ENCODE assay signal across 8 cellular contexts in the genomic region with DNA sequence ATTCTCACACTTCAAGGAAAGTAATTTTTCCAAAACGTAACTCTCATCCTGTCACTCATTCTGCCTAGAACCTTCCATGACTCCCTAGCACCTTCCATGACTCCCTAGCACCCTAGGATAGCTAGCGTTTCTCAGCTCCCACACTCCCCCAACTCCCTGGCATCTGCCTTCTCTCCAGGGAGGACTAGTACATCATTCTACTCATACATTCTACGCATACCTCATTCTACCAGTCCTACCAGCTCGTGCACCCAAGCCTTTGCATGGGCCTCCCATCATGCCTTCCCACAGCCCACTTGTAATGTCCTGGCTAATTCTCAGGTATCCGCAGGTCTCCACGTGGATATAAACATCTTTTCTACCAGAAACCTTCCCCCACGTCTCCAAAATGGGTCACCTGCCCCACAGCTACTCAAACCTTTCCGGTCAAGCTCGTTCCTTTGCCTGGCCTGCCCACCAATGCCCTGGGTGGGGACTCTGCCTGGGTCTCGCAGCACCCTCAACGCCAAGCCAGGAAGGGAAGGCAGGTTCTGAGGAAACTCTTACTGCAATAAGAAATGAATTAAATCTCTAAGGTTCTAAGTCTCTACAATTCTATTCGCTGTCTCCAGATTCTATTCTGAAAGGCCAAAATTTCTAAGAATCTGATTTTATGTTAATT. TPM values are rescaled to one million over a fixed set of nuclear protein-coding genes. Genes with fewer than 3 reads are reported as not detected.
DNase-seq lines count a peak whose midpoint lies in the region; ATAC-seq, FAIRE-seq and TF ChIP-seq lines count a peak whose summit lies in the region.

No MANE protein-coding gene starts in this region.

- no peaks in the 10 kb centered on the region for H3K36me3 ChIP-seq in CD8-positive, alpha-beta T cell (ENCODE audit: insufficient read depth, low read length)
- no peaks in the 10 kb centered on the region for H3K36me3 ChIP-seq in Panc1 (ENCODE audit: control insufficient read depth, insufficient read depth, low read length)
- no peaks in the 10 kb centered on the region for H3K36me3 ChIP-seq in endothelial cell of umbilical vein (ENCODE audit: control insufficient read depth in 2 of 2, extremely low read depth in 1 of 2, insufficient read depth in 2 of 2, low read length in 2 of 2)

- H3K79me2 ChIP-seq in endothelial cell of umbilical vein (ENCODE audit: control insufficient read depth, insufficient read depth, low read length) = peaks cover 24% of the 10 kb centered on the region

- in situ Hi-C loops in Panc1 (cut with HindIII; ENCODE audit: low pct_unique_long_range_greater_than_20kb, low sequenced_read_pairs) = no loop called here

- TF ChIP-seq CTCF in CD8-positive, alpha-beta T cell (IDR thresholded peaks at IDR 0.05) = no peak
- TF ChIP-seq CTCF in Panc1 (IDR thresholded peaks at IDR 0.05) (no peak), endothelial cell of umbilical vein (IDR thresholded peaks at IDR 0.05; ENCODE audit: extremely low read depth in 1 of 2, insufficient read depth in 1 of 2, low read depth in 1 of 2, low read length in 2 of 2) (no peak), osteocyte (IDR thresholded peaks at IDR 0.05) (no peak)

- dilution Hi-C loops in endothelial cell of umbilical vein (cut with MboI; ENCODE audit: extremely low pct_ligation_motif_present, low sequenced_read_pairs) = no loop called here

- no peak overlapping the region for H3K27ac Mint-ChIP-seq in CD8-positive, alpha-beta T cell
- no peak overlapping the region for H3K27ac Mint-ChIP-seq in osteocyte (ENCODE audit: unreplicated experiment)

- H3K9me3 ChIP-seq in CD8-positive, alpha-beta T cell (ENCODE audit: low read length) = no peaks in the 10 kb centered on the region
- no peaks in the 10 kb centered on the region for H3K9me3 ChIP-seq in Panc1 (ENCODE audit: control insufficient read depth, insufficient read depth, low read depth, low read length)
- H3K9me3 ChIP-seq in endothelial cell of umbilical vein (replicated peaks; ENCODE audit: control insufficient read depth, insufficient read depth, low read length) = no peaks in the 10 kb centered on the region

- CTCF ChIA-PET in CD8-positive, alpha-beta T cell (lab: Charles Lee) = interaction anchor here (5.9 kb wide), 1 partner anchor 12 kb away, joined by 30 read pairs; a partner anchor contains a TSS
- CTCF ChIA-PET in Panc1 (lab: Charles Lee) = no interaction called here
- CTCF ChIA-PET in endothelial cell of umbilical vein (lab: Charles Lee) = interaction anchor here (0.8 kb wide), 1 partner anchor 20 kb away, joined by 3 read pairs; no protein-coding TSS in a partner anchor

- peak overlapping the region; percentile 48 for H3K9ac ChIP-seq in endothelial cell of umbilical vein (replicated peaks; ENCODE audit: extremely low read depth, insufficient read depth, low read length)

- no peak for DNase-seq in CD8-positive, alpha-beta T cell
- DNase-seq in Panc1 (ENCODE audit: low read depth, low spot score) (no peak), endothelial cell of umbilical vein (ENCODE audit: low read depth, low spot score) (no peak), osteocyte (ENCODE audit: extremely low spot score, unreplicated experiment) (no peak)
- no peak for DNase-seq in activated CD4-positive, alpha-beta T cell treated with anti-CD3 and anti-CD28 coated beads for 48 hours

- ATAC-seq in CD8-positive, alpha-beta T cell = no peak
- ATAC-seq in Panc1 (no peak), GM18505 (IDR thresholded peaks at IDR 0.05; ENCODE audit: unreplicated experiment) (no peak), GM18870 (IDR thresholded peaks at IDR 0.05; ENCODE audit: unreplicated experiment) (no peak), GM21367 (IDR thresholded peaks at IDR 0.05; ENCODE audit: unreplicated experiment) (no peak)

- no peaks in the 10 kb centered on the region for H3K27me3 Mint-ChIP-seq in CD8-positive, alpha-beta T cell (ENCODE audit: low read depth)
- H3K27me3 Mint-ChIP-seq in osteocyte (ENCODE audit: unreplicated experiment) = no peaks in the 10 kb centered on the region

- H3K9me1 ChIP-seq in endothelial cell of umbilical vein (replicated peaks; ENCODE audit: control insufficient read depth, extremely low read depth, insufficient read depth, low read length) = no peaks in the 10 kb centered on the region

- no peaks in the 10 kb centered on the region for H3K36me3 Mint-ChIP-seq in CD8-positive, alpha-beta T cell
- no peaks in the 10 kb centered on the region for H3K36me3 Mint-ChIP-seq in osteocyte (ENCODE audit: unreplicated experiment)

- peaks cover 36% of the 10 kb centered on the region for H3K4me1 Mint-ChIP-seq in CD8-positive, alpha-beta T cell (ENCODE audit: low read depth)
- H3K4me1 Mint-ChIP-seq in osteocyte (ENCODE audit: unreplicated experiment) = peaks cover 37% of the 10 kb centered on the region

- POLR2A ChIA-PET in CD8-positive, alpha-beta T cell (lab: Charles Lee) = no interaction called here
- POLR2A ChIA-PET in Panc1 (lab: Charles Lee) = interaction anchor here (0.6 kb wide), 1 partner anchor 181 kb away, joined by 3 read pairs; no protein-coding TSS in a partner anchor
- POLR2A ChIA-PET in endothelial cell of umbilical vein (lab: Charles Lee) = no interaction called here

- peaks cover 15% of the 10 kb centered on the region for H3K4me1 ChIP-seq in CD8-positive, alpha-beta T cell (ENCODE audit: insufficient read depth, low read length)
- peaks cover 10% of the 10 kb centered on the region for H3K4me1 ChIP-seq in Panc1 (ENCODE audit: control insufficient read depth, insufficient read depth, low read length)
- H3K4me1 ChIP-seq in endothelial cell of umbilical vein (ENCODE audit: control insufficient read depth, extremely low read depth, insufficient read depth, low read length) = peaks cover 19% of the 10 kb centered on the region

- H3K4me2 ChIP-seq in endothelial cell of umbilical vein (ENCODE audit: insufficient read depth, low read length) = peak overlapping the region; percentile 86

- BruUV-seq in Panc1 (replicated peaks; lab: Mats Ljungman, UMichigan) (TSS peak; percentile 63), endothelial cell of umbilical vein (replicated peaks; lab: Mats Ljungman, UMichigan) (no TSS peak)

- FAIRE-seq in endothelial cell of umbilical vein (lab: Jason Lieb, UNC) = no peak

- H2AFZ ChIP-seq in endothelial cell of umbilical vein (ENCODE audit: low read depth, low read length) = peak overlapping the region; percentile 19

- intact Hi-C loops in CD8-positive, alpha-beta T cell (cut with DNase I, micrococcal nuclease) = loop anchor here (5.0 to 10.0 kb wide), 8 partner anchors 538 to 1639 kb away; a partner anchor contains a TSS
- intact Hi-C loops in Panc1 (cut with micrococcal nuclease; ENCODE audit: unreplicated experiment) = no loop called here
- intact Hi-C loops in endothelial cell of umbilical vein (cut with micrococcal nuclease) = no loop called here

- peak overlapping the region; percentile 77 for H3K4me3 Mint-ChIP-seq in CD8-positive, alpha-beta T cell
- H3K4me3 Mint-ChIP-seq in osteocyte (ENCODE audit: unreplicated experiment) = peak overlapping the region; percentile 73

- H3K9me3 Mint-ChIP-seq in CD8-positive, alpha-beta T cell = peaks cover 8% of the 10 kb centered on the region
- H3K9me3 Mint-ChIP-seq in osteocyte (ENCODE audit: unreplicated experiment) = peaks cover 15% of the 10 kb centered on the region

- H3K27ac ChIP-seq in CD8-positive, alpha-beta T cell (ENCODE audit: low read depth, low read length) = no peak overlapping the region
- H3K27ac ChIP-seq in Panc1 (ENCODE audit: low read length) (peak overlapping the region; percentile 66), endothelial cell of umbilical vein (ENCODE audit: insufficient read depth, low read depth, low read length) (no peak overlapping the region)

- H3K27me3 ChIP-seq in CD8-positive, alpha-beta T cell (ENCODE audit: insufficient read depth, low read length) = no peaks in the 10 kb centered on the region
- H3K27me3 ChIP-seq in Panc1 (ENCODE audit: control insufficient read depth, insufficient read depth, low read length) = no peaks in the 10 kb centered on the region
- peaks cover 3 to 5% of the 10 kb centered on the region in 2 experiments for H3K27me3 ChIP-seq in endothelial cell of umbilical vein (ENCODE audit: control insufficient read depth in 2 of 2, insufficient read depth in 2 of 2, low read length in 2 of 2)

- TF ChIP-seq POLR2A in endothelial cell of umbilical vein (IDR thresholded peaks at IDR 0.05; ENCODE audit: low read depth, low read length) (no peak), GM18505 (IDR thresholded peaks at IDR 0.05; ENCODE audit: borderline replicate concordance, extremely low read depth, insufficient read depth, insufficient read length) (no peak)

- no peaks in the 10 kb centered on the region for H4K20me1 ChIP-seq in endothelial cell of umbilical vein (replicated peaks; ENCODE audit: control insufficient read depth, extremely low read depth, insufficient read depth, low read length)

- peak overlapping the region; percentile 63 for H3K4me3 ChIP-seq in CD8-positive, alpha-beta T cell (ENCODE audit: low read depth, low read length)
- H3K4me3 ChIP-seq in Panc1 (ENCODE audit: low read depth in 2 of 2, low read length in 2 of 2) (peak overlapping the region; percentile 62 to 64), endothelial cell of umbilical vein (replicated peaks in 1 of 3; ENCODE audit: insufficient read depth in 1 of 3, low read depth in 1 of 3, low read length in 3 of 3) (peak overlapping the region; percentile 57 to 90 (median 73))

RNA-seq across cellular contexts. Expression of a gene that starts 0.9 kb away (rescaled TPM):
- 10 to 100 TPM; 10.6 to 12.7 TPM for total RNA-seq in CD8-positive, alpha-beta T cell
- total RNA-seq in Panc1 (2021; ENCODE audit: unreplicated experiment) (19.6 TPM), endothelial cell of umbilical vein (18.6 and 22.3 TPM in 2 replicates), osteocyte (16.6 and 21.1 TPM in 2 replicates)
- polyA plus RNA-seq in Panc1 (2012; ENCODE audit: insufficient read length) = 32.3 TPM
- 15.5 TPM in 2 replicates for polyA plus RNA-seq in endothelial cell of umbilical vein
- 17.7 and 21.0 TPM in 2 replicates for polyA plus RNA-seq in endothelial cell of umbilical vein (2011; cell fraction: cytosol; rRNA removed)
- 43.7 and 53.6 TPM in 2 replicates for polyA plus RNA-seq in endothelial cell of umbilical vein (2011; cell fraction: nucleus; rRNA removed)
- 23.5 and 24.0 TPM in 2 replicates for polyA plus RNA-seq in endothelial cell of umbilical vein (2012)
- 10.6 and 13.5 TPM in 2 replicates for polyA minus RNA-seq in endothelial cell of umbilical vein
- polyA minus RNA-seq in endothelial cell of umbilical vein (2011; cell fraction: cytosol; rRNA and poly(A)+ RNA removed) = 11.3 TPM
- polyA minus RNA-seq in endothelial cell of umbilical vein (2011; cell fraction: nucleus; rRNA and poly(A)+ RNA removed) = 11.4 and 12.8 TPM in 2 replicates

RNA-seq across cellular contexts. Expression of a gene that starts 12.0 kb away (rescaled TPM):
- 1 to 10 TPM; 7.9 to 9.0 TPM for total RNA-seq in CD8-positive, alpha-beta T cell
- total RNA-seq in Panc1 (2021; ENCODE audit: unreplicated experiment) (3.3 TPM), endothelial cell of umbilical vein (0.42 and 0.44 TPM in 2 replicates), osteocyte (not detected in 2 replicates)
- 2.1 TPM for polyA plus RNA-seq in Panc1 (2012; ENCODE audit: insufficient read length)
- 0.21 and 0.26 TPM in 2 replicates for polyA plus RNA-seq in endothelial cell of umbilical vein
- 0.41 and 0.44 TPM in 2 replicates for polyA plus RNA-seq in endothelial cell of umbilical vein (2011; cell fraction: cytosol; rRNA removed)
- polyA plus RNA-seq in endothelial cell of umbilical vein (2011; cell fraction: nucleus; rRNA removed) = 0.50 and 0.58 TPM in 2 replicates
- 0.89 and 2.6 TPM in 2 replicates for polyA plus RNA-seq in endothelial cell of umbilical vein (2012)
- polyA minus RNA-seq in endothelial cell of umbilical vein = 0.70 and 0.92 TPM in 2 replicates
- not detected for polyA minus RNA-seq in endothelial cell of umbilical vein (2011; cell fraction: cytosol; rRNA and poly(A)+ RNA removed)
- polyA minus RNA-seq in endothelial cell of umbilical vein (2011; cell fraction: nucleus; rRNA and poly(A)+ RNA removed) = not detected in 2 replicates

Comparison
In these comparisons a context has a peak if more than half of its experiments do, and no peak if none do; other contexts are left out.
1. intact Hi-C loops: an anchor here in CD8-positive, alpha-beta T cell (5.0 to 10.0 kb wide); none called in Panc1 and endothelial cell of umbilical vein.